In the genomic region with DNA sequence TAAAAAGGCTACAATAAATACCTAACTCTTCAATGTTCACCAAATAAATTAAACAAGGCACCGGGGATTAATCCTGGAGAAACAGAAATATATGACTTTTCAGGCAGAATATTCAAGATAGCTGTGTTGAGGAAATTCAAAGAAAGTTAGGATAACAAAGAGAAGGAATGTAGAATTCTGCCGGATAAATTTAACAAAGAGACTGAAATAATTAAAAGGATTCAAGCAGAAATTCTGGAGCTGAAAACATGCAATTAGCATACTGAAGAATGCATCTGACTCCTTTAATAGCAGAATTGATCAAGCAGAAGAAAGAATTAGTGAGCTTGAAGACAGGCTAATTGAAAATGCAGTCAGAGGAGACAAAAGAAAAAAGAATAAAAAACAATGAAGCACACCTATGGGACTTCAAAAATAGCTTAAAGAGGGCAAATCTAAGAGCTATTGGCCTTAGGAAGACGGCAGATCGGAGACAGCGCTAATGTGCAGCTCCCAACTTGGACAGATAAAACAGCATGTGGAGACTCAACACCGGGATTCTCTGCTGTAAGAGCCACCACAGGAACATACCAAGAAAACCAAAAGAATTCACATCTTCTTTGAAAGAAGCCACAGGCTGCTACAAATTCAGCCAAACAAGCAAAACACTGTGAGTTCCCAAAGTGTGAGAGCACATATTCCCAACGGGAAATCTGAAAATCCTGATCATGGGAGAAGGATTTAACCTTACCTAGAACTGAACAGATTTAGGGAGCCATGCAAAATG, we compare ENCODE assay signal across 16 cellular contexts.
DNase-seq lines count a peak whose midpoint lies in the region; ATAC-seq, FAIRE-seq and TF ChIP-seq lines count a peak whose summit lies in the region.
"Had no signal": no experiment of that assay in that cellular context is flagged by ENCODE, and none has a peak within 500 bp of the region (broad histone marks: within the 10 kb centered on the region; RNA-seq: fewer than 3 reads in every experiment).

No MANE protein-coding gene starts in this region.

- H2BK5ac ChIP-seq in mesenchymal stem cell (ENCODE audit: low read depth, low read length, poor library complexity, severe bottlenecking), result no peak overlapping the region

- H3K4ac ChIP-seq in mesenchymal stem cell (ENCODE audit: low read depth in 1 of 2, low read length in 2 of 2), result no peak overlapping the region

- no peak overlapping the region for H2AK5ac ChIP-seq in mesenchymal stem cell (ENCODE audit: low read length, severe bottlenecking)

- no peak overlapping the region for H2BK12ac ChIP-seq in mesenchymal stem cell (ENCODE audit: low read length in 2 of 2)

- no peak for FAIRE-seq in urothelium cell line (lab: Jason Lieb, UNC)

- H3K4me3 ChIP-seq in brain microvascular endothelial cell (ENCODE audit: low read depth, low read length) (no peak overlapping the region), mesenchymal stem cell (ENCODE audit: insufficient read depth in 1 of 2, low read depth in 1 of 2, low read length in 2 of 2) (no peak overlapping the region)
- H3K4me3 ChIP-seq: BLaER1 had no signal

- H2AFZ ChIP-seq in mesenchymal stem cell (ENCODE audit: low read depth, low read length), result no peak overlapping the region

- no peak overlapping the region for H3K4me3 Mint-ChIP-seq in stimulated activated naive CD8-positive, alpha-beta T cell treated with anti-CD3 and anti-CD28 coated beads, Interleukin-15, amount 100 ng/mL, for 72 hours
- H3K4me3 Mint-ChIP-seq: CD8-positive, alpha-beta memory T cell; IgD-negative memory B cell had no signal

- H3K27ac ChIP-seq in brain microvascular endothelial cell (no peak overlapping the region), mesenchymal stem cell (ENCODE audit: low read length, poor library complexity, severe bottlenecking) (no peak overlapping the region)
- H3K27ac ChIP-seq: BLaER1 had no signal

- in situ Hi-C loops in brain microvascular endothelial cell (cut with HindIII; ENCODE audit: low pct_ligation_motif_present, low sequenced_read_pairs), result no loop called here

- no peak overlapping the region for H4K91ac ChIP-seq in mesenchymal stem cell (ENCODE audit: low read length)

- no peak overlapping the region for H3K9ac ChIP-seq in mesenchymal stem cell (ENCODE audit: low read length)
- H3K9ac ChIP-seq: BLaER1 had no signal

- ATAC-seq in stimulated activated naive CD8-positive, alpha-beta T cell treated with anti-CD3 and anti-CD28 coated beads, Interleukin-15, amount 100 ng/mL, for 72 hours, result no peak

- TF ChIP-seq CTCF in brain microvascular endothelial cell (IDR thresholded peaks at IDR 0.05; ENCODE audit: low read depth, low read length, missing control alignments), result no peak

- no peak overlapping the region for H4K8ac ChIP-seq in mesenchymal stem cell (ENCODE audit: low read length)

- no peak overlapping the region for H3K23ac ChIP-seq in mesenchymal stem cell (ENCODE audit: low read length in 2 of 2)

- H3K4me1 Mint-ChIP-seq in stimulated activated naive CD8-positive, alpha-beta T cell treated with anti-CD3 and anti-CD28 coated beads, Interleukin-15, amount 100 ng/mL, for 72 hours, result no peaks in the 10 kb centered on the region
- H3K4me1 Mint-ChIP-seq: CD8-positive, alpha-beta memory T cell; IgD-negative memory B cell had no signal

- H3K18ac ChIP-seq in mesenchymal stem cell (ENCODE audit: low read depth in 1 of 2, low read length in 2 of 2), result no peak overlapping the region

- peaks cover 17 to 29% of the 10 kb centered on the region in 2 donors for H3K9me3 Mint-ChIP-seq in stimulated activated naive CD8-positive, alpha-beta T cell treated with anti-CD3 and anti-CD28 coated beads, Interleukin-15, amount 100 ng/mL, for 72 hours

- H3K36me3 ChIP-seq in brain microvascular endothelial cell (replicated peaks) (no peaks in the 10 kb centered on the region), mesenchymal stem cell (ENCODE audit: control insufficient read depth in 1 of 2, insufficient read depth in 2 of 2, low read depth in 1 of 2, low read length in 2 of 2) (no peaks in the 10 kb centered on the region)
- H3K36me3 ChIP-seq: BLaER1 had no signal

- H3K27me3 Mint-ChIP-seq in stimulated activated naive CD8-positive, alpha-beta T cell treated with anti-CD3 and anti-CD28 coated beads, Interleukin-15, amount 100 ng/mL, for 72 hours, result no peaks in the 10 kb centered on the region
- H3K27me3 Mint-ChIP-seq: CD8-positive, alpha-beta memory T cell; IgD-negative memory B cell had no signal

- H2BK120ac ChIP-seq in mesenchymal stem cell (ENCODE audit: low read depth, low read length), result no peak overlapping the region

- peak; percentile 1 for DNase-seq in M059J (ENCODE audit: low read depth)
- DNase-seq in brain microvascular endothelial cell, result peak; percentile 51
- DNase-seq in mesenchymal stem cell, result peak; percentile 13
- DNase-seq in urothelium cell line (ENCODE audit: low spot score), result peak; percentile 7
- DNase-seq in stimulated activated naive CD8-positive, alpha-beta T cell treated with anti-CD3 and anti-CD28 coated beads, Interleukin-15, amount 100 ng/mL, for 72 hours, result no peak
- no peak for DNase-seq in NCI-H446 treated with DMSO at 0.1 percent for 48 hours (lab: John Stamatoyannopoulos, UW)
- DNase-seq in activated CD8-positive, alpha-beta memory T cell treated with anti-CD3 and anti-CD28 coated beads, Interleukin-2, amount 50 U/mL, for 48 hours, result no peak
- DNase-seq: CD8-positive, alpha-beta memory T cell; H7; NCI-H1436 treated with DMSO at 0.1 percent for 48 hours; NCI-H2081 treated with DMSO at 0.1 percent for 48 hours; NCI-H226; NCI-H526 treated with DMSO at 0.1 percent for 48 hours; RPMI8226 had no signal

- no peak overlapping the region for H2BK15ac ChIP-seq in mesenchymal stem cell (ENCODE audit: low read depth, poor library complexity, severe bottlenecking)

- H3K79me1 ChIP-seq in mesenchymal stem cell (replicated peaks; ENCODE audit: low read length, poor library complexity, severe bottlenecking), result no peaks in the 10 kb centered on the region

- H3K27me3 ChIP-seq in brain microvascular endothelial cell (replicated peaks) (no peaks in the 10 kb centered on the region), mesenchymal stem cell (ENCODE audit: control insufficient read depth in 1 of 2, insufficient read depth in 1 of 2, low read length in 2 of 2) (no peaks in the 10 kb centered on the region)
- H3K27me3 ChIP-seq: BLaER1 had no signal

- peaks cover 12% of the 10 kb centered on the region for H3K9me3 ChIP-seq in mesenchymal stem cell (ENCODE audit: control insufficient read depth, low read length)

- no peak overlapping the region for H3K27ac Mint-ChIP-seq in stimulated activated naive CD8-positive, alpha-beta T cell treated with anti-CD3 and anti-CD28 coated beads, Interleukin-15, amount 100 ng/mL, for 72 hours
- H3K27ac Mint-ChIP-seq: CD8-positive, alpha-beta memory T cell; IgD-negative memory B cell had no signal

- WGBS in mesenchymal stem cell, result 80% methylated on average over 7 of the region's 7 CpGs

- no peaks in the 10 kb centered on the region for H3K4me1 ChIP-seq in mesenchymal stem cell (ENCODE audit: control insufficient read depth, insufficient read depth, low read depth, low read length)
- H3K4me1 ChIP-seq: BLaER1 had no signal

- H3K14ac ChIP-seq in mesenchymal stem cell (ENCODE audit: low read length in 2 of 2), result no peak overlapping the region

- H3K4me2 ChIP-seq in mesenchymal stem cell (ENCODE audit: low read length, poor library complexity, severe bottlenecking), result no peak overlapping the region
- H3K4me2 ChIP-seq: BLaER1 had no signal

Comparison
In these comparisons a context has a peak if more than half of its experiments do, and no peak if none do; other contexts are left out.
1. DNase-seq: peak in M059J (single experiment), brain microvascular endothelial cell (single experiment), mesenchymal stem cell (single experiment) and urothelium cell line (single experiment); none in stimulated activated naive CD8-positive, alpha-beta T cell treated with anti-CD3 and anti-CD28 coated beads, Interleukin-15, amount 100 ng/mL, for 72 hours (0 of 2), NCI-H446 treated with DMSO at 0.1 percent for 48 hours (single experiment) and activated CD8-positive, alpha-beta memory T cell treated with anti-CD3 and anti-CD28 coated beads, Interleukin-2, amount 50 U/mL, for 48 hours (single experiment).